ENCODE assay signal across 8 cellular contexts in the genomic region with DNA sequence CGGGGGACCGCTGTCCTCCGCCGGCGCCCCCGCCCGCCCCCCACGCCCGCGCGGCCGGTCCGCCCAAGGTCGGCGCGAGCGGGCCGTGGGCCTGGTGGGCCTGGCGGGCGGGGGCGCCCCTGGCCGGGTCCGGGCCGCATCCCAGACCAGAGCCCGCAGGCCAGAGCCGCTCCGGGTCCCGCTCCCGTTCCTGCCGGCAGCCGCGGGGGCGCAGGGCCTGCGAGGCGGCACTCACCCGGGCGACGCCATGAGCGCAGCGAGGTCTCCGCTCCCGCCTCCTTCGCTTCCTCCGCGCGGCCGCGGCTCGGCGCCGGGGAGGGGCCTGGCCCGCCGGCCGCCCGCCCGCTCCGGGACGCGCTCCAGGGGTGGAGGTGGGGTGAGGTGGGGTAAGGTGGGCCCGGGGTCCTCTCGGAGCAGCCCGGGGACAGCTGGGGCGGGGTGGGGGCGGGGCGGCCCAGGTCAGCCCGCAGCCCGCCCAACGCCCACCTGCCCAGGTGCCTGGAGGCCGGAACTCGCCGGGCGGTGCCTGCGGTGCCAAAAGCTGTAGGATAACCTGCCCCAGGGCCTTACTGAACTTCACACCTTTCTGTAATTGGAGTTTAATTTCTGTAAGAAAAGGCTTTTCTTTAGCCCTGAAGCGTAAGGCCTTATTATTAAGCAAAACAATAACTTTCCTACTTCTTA. TPM values are rescaled to one million over a fixed set of nuclear protein-coding genes. Genes with fewer than 3 reads are reported as not detected.
DNase-seq lines count a peak whose midpoint lies in the region; ATAC-seq and TF ChIP-seq lines count a peak whose summit lies in the region.

A gene with protein sequence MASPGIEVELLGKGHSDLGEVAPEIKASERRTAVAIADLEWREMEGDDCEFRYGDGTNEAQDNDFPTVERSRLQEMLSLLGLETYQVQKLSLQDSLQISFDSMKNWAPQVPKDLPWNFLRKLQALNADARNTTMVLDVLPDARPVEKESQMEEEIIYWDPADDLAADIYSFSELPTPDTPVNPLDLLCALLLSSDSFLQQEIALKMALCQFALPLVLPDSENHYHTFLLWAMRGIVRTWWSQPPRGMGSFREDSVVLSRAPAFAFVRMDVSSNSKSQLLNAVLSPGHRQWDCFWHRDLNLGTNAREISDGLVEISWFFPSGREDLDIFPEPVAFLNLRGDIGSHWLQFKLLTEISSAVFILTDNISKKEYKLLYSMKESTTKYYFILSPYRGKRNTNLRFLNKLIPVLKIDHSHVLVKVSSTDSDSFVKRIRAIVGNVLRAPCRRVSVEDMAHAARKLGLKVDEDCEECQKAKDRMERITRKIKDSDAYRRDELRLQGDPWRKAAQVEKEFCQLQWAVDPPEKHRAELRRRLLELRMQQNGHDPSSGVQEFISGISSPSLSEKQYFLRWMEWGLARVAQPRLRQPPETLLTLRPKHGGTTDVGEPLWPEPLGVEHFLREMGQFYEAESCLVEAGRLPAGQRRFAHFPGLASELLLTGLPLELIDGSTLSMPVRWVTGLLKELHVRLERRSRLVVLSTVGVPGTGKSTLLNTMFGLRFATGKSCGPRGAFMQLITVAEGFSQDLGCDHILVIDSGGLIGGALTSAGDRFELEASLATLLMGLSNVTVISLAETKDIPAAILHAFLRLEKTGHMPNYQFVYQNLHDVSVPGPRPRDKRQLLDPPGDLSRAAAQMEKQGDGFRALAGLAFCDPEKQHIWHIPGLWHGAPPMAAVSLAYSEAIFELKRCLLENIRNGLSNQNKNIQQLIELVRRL (minus strand): TSS at position 270 of the 684 bp plus-strand sequence. CDS start 21 bp downstream, at position 249.

- CTCF ChIA-PET in CD8-positive, alpha-beta T cell (lab: Charles Lee): no interaction called here

- no peaks in the 10 kb centered on the region for H4K20me1 ChIP-seq in SU-DHL-6 (ENCODE audit: low read depth, low read length)

- H3K4me1 Mint-ChIP-seq in CD8-positive, alpha-beta T cell (ENCODE audit: low read depth): peaks cover 41% of the 10 kb centered on the region

- H3K4me1 ChIP-seq in CD8-positive, alpha-beta T cell (ENCODE audit: insufficient read depth, low read length): peaks cover 26% of the 10 kb centered on the region
- H3K4me1 ChIP-seq in prostate gland (replicated peaks) (no peaks in the 10 kb centered on the region), aorta (ENCODE audit: control insufficient read depth in 1 of 2, insufficient read depth in 2 of 2, low read length in 2 of 2) (no peaks in the 10 kb centered on the region)

- H3K9me3 Mint-ChIP-seq in CD8-positive, alpha-beta T cell: no peaks in the 10 kb centered on the region

- no peak for TF ChIP-seq POLR2A in prostate gland (IDR thresholded peaks at IDR 0.05)

- peaks cover 17% of the 10 kb centered on the region for H3F3A ChIP-seq in SU-DHL-6 (ENCODE audit: insufficient read depth)

- no peaks in the 10 kb centered on the region for H3K9me3 ChIP-seq in CD8-positive, alpha-beta T cell (ENCODE audit: low read length)
- H3K9me3 ChIP-seq in SU-DHL-6 (ENCODE audit: insufficient read depth, low read length) (no peaks in the 10 kb centered on the region), prostate gland (no peaks in the 10 kb centered on the region), aorta (ENCODE audit: control insufficient read depth, low read length) (no peaks in the 10 kb centered on the region)

- peaks cover 4% of the 10 kb centered on the region; the same call in 1 of the 2 replicates for H3K79me2 ChIP-seq in SU-DHL-6 (ENCODE audit: insufficient read depth, low read length)

- intact Hi-C loops in CD8-positive, alpha-beta T cell (cut with DNase I, micrococcal nuclease): loop anchor here (1.0 to 2.0 kb wide), 3 partner anchors 20 to 38 kb away; a partner anchor contains a TSS
- intact Hi-C loops in left cardiac atrium (cut with DNase I) (no loop called here), prostate gland (cut with DNase I) (no loop called here), aorta (cut with DNase I) (no loop called here)

- peak within 1 kb of the TSS; percentile 55 for H3K9ac ChIP-seq in SU-DHL-6 (ENCODE audit: low read length)

- H3K27ac ChIP-seq in CD8-positive, alpha-beta T cell (ENCODE audit: low read depth, low read length): peak within 1 kb of the TSS; percentile 47
- H3K27ac ChIP-seq in SU-DHL-6 (ENCODE audit: low read depth, low read length): peak within 1 kb of the TSS; percentile 53
- peak within 1 kb of the TSS; percentile 60 for H3K27ac ChIP-seq in adipose tissue (ENCODE audit: low read depth, low read length)
- peak within 1 kb of the TSS; percentile 80 to 89 for H3K27ac ChIP-seq in prostate gland
- peak within 1 kb of the TSS; percentile 91 to 97 for H3K27ac ChIP-seq in aorta (ENCODE audit: low read depth in 1 of 2, low read length in 2 of 2)

- no peak for TF ChIP-seq CTCF in CD8-positive, alpha-beta T cell (IDR thresholded peaks at IDR 0.05)
- TF ChIP-seq CTCF in SU-DHL-6 (IDR thresholded peaks at IDR 0.05; ENCODE audit: insufficient read depth, low read length, poor library complexity, severe bottlenecking): no peak
- no peak for TF ChIP-seq CTCF in prostate gland (IDR thresholded peaks at IDR 0.05)

- no peaks in the 10 kb centered on the region for H3K27me3 ChIP-seq in CD8-positive, alpha-beta T cell (ENCODE audit: insufficient read depth, low read length)
- H3K27me3 ChIP-seq in SU-DHL-6 (ENCODE audit: low read length) (no peaks in the 10 kb centered on the region), prostate gland (replicated peaks; ENCODE audit: insufficient read depth) (no peaks in the 10 kb centered on the region), aorta (ENCODE audit: control insufficient read depth in 1 of 2, insufficient read depth in 2 of 2, low read length in 1 of 2) (no peaks in the 10 kb centered on the region)

- H3K4me2 ChIP-seq in SU-DHL-6 (ENCODE audit: low read depth, low read length, poor library complexity, severe bottlenecking): peak within 1 kb of the TSS; percentile 61

- peak within 1 kb of the TSS; percentile 94 for H3K4me3 Mint-ChIP-seq in CD8-positive, alpha-beta T cell

- peak within 1 kb of the TSS; percentile 93 for H2AFZ ChIP-seq in SU-DHL-6 (ENCODE audit: low read depth, low read length, severe bottlenecking)

- peak within 1 kb of the TSS; percentile 70 for H3K4me3 ChIP-seq in CD8-positive, alpha-beta T cell (ENCODE audit: low read depth, low read length)
- peak within 1 kb of the TSS; percentile 54 for H3K4me3 ChIP-seq in SU-DHL-6 (ENCODE audit: insufficient read depth, low read length, poor library complexity, severe bottlenecking)
- peak within 1 kb of the TSS; percentile 70 to 72 for H3K4me3 ChIP-seq in prostate gland
- peak within 1 kb of the TSS; percentile 96 to 99 for H3K4me3 ChIP-seq in aorta (ENCODE audit: low read length in 2 of 2)

- 1% methylated on average over 28 to 74 of the region's 74 CpGs for WGBS in adipose tissue, 3 donors
- WGBS in prostate gland: under 1% methylated on average over 22 of the region's 74 CpGs
- WGBS in aorta, 2 donors: 0% methylated on average over 11 to 74 of the region's 74 CpGs

- POLR2A ChIA-PET in CD8-positive, alpha-beta T cell (lab: Charles Lee): interaction anchor here (1.0 to 1.4 kb wide), 3 partner anchors 12 to 37 kb away, joined by 4 to 6 read pairs (median 6); a partner anchor contains a TSS

- no peaks in the 10 kb centered on the region for H3K9me2 ChIP-seq in SU-DHL-6 (replicated peaks; ENCODE audit: insufficient read depth, low read length)

- ATAC-seq in CD8-positive, alpha-beta T cell: peak; percentile 91
- peak; percentile 80 for ATAC-seq in GM19397 (IDR thresholded peaks at IDR 0.05; ENCODE audit: unreplicated experiment)
- ATAC-seq in left cardiac atrium: peak; percentile 86 to 88
- ATAC-seq in aorta (ENCODE audit: low FRiP score): peak; percentile 70

- H3K27me3 Mint-ChIP-seq in CD8-positive, alpha-beta T cell (ENCODE audit: low read depth): no peaks in the 10 kb centered on the region

- peak within 1 kb of the TSS; percentile 96 for H3K27ac Mint-ChIP-seq in CD8-positive, alpha-beta T cell

- H3K36me3 Mint-ChIP-seq in CD8-positive, alpha-beta T cell: peaks cover 6% of the 10 kb centered on the region

- H3K36me3 ChIP-seq in CD8-positive, alpha-beta T cell (ENCODE audit: insufficient read depth, low read length): no peaks in the 10 kb centered on the region
- H3K36me3 ChIP-seq in SU-DHL-6 (ENCODE audit: low read length) (no peaks in the 10 kb centered on the region), prostate gland (no peaks in the 10 kb centered on the region), aorta (ENCODE audit: control insufficient read depth in 1 of 2, insufficient read depth in 2 of 2, low read length in 1 of 2) (no peaks in the 10 kb centered on the region)

- DNase-seq in CD8-positive, alpha-beta T cell: peak; percentile 10 to 74 (median 52)
- DNase-seq in HK-2 (ENCODE audit: unreplicated experiment) (peak; percentile 42), left cardiac atrium (peak; percentile 59), prostate gland (ENCODE audit: low spot score) (peak; percentile 24), aorta (peak; percentile 68 to 88)

RNA-seq across cellular contexts. Expression of the gene that starts here (rescaled TPM):
- total RNA-seq in CD8-positive, alpha-beta T cell: 10 to 100 TPM; 24.5 to 25.0 TPM
- 10 to 100 TPM in 2 of 3 donors, 1 to 10 TPM in 1; 10.0 to 21.6 (median 20.1) TPM for polyA plus RNA-seq in adipose tissue
- total RNA-seq in left cardiac atrium: 10 to 100 TPM; 27.8 to 37.4 TPM
- total RNA-seq in prostate gland: 10 to 100 TPM; 22.2 to 30.8 TPM
- total RNA-seq in aorta: 10 to 100 TPM; 38.0 to 46.7 TPM
- 10 to 100 TPM in 1 of 2 donors, 1 to 10 TPM in 1; 9.1 to 24.2 TPM for polyA plus RNA-seq in aorta

Comparison
In these comparisons a context has a peak if more than half of its experiments do, and no peak if none do; other contexts are left out.
1. Peak in every context shown above with its lines: DNase-seq, ATAC-seq, H3K4me3 ChIP-seq and H3K27ac ChIP-seq.
2. DNase-seq: peak in every context shown above with its lines; median percentile 78 in aorta; 59 in left cardiac atrium; 52 in CD8-positive, alpha-beta T cell; 42 in HK-2; 24 in prostate gland.
3. intact Hi-C loops: an anchor here in CD8-positive, alpha-beta T cell (1.0 to 2.0 kb wide); none called in left cardiac atrium, prostate gland and aorta.